ENCODE assay signal across 20 cellular contexts in the genomic region with DNA sequence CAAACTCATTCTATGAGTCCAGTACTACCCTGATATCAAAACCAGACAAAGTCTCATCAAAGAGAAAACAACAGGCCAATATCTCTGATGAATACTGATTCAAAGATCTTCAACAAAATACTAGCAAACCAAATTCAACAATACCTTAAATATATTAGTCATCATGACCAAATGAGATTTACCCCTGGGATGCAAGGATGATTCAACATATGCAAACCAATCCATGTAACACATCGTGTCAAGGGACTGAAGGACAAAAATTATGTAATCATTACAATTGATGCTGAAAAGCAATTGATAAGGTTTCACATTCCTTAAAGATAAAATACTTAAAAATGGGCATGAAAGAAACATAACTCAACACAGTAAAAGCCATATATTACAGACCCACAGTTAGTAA.
"Had no signal": no experiment of that assay in that cellular context is flagged by ENCODE, and none has a peak within 500 bp of the region (broad histone marks: within the 10 kb centered on the region; RNA-seq: fewer than 3 reads in every experiment).

No MANE protein-coding gene starts in this region.

- DNase-seq: KBM-7, MG63, NCI-H1092, NCI-H1105 treated with DMSO at 0.1 percent for 48 hours, NCI-H1417 treated with DMSO at 0.1 percent for 48 hours, NCI-H146, NCI-H1694 treated with DMSO at 0.1 percent for 48 hours, NCI-H1930, NCI-H2081, NCI-H2107, NCI-H2227 treated with DMSO at 0.1 percent for 48 hours, NCI-H524, NCI-H69, NCI-H774, SHP77 treated with DMSO at 0.1 percent for 48 hours, SJCRH30, T-helper 1 cell had no signal

- ATAC-seq: Panc1, Right ventricle myocardium inferior, SK-N-SH treated with all-trans-retinoic acid at 6 μM for 48 hours had no signal
